23 cellular contexts compared by ENCODE assay signal in the genomic region with DNA sequence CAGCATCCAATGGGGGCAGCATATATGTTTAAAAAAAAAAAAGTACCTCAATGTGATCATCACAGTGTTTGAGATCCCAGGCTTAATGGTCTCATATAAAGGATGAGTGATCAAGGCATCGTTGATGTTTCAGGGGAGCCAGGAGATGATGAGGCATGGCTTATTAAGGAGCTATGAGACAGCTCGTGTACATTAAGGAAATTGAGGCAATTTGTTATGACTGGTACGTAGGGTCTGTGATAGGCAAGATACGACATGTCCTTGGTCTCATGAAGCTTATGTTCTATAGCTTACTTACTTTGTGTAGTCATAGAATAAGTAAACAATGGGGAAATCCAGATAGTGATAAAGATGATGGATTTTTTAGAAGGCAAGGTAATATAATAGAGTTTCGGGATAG. TPM values are rescaled to one million over a fixed set of nuclear protein-coding genes. Genes with fewer than 3 reads are reported as not detected.
DNase-seq lines count a peak whose midpoint lies in the region; ATAC-seq and TF ChIP-seq lines count a peak whose summit lies in the region.
"Had no signal": no experiment of that assay in that cellular context is flagged by ENCODE, and none has a peak within 500 bp of the region (broad histone marks: within the 10 kb centered on the region; RNA-seq: fewer than 3 reads in every experiment).

No MANE protein-coding gene starts in this region.

- no peak overlapping the region for H3K4me2 ChIP-seq in mammary epithelial cell (ENCODE audit: insufficient read depth, low read depth, low read length)
- H3K4me2 ChIP-seq: A549; BLaER1 treated with 17β-estradiol and CSF1 and Interleukin-3, amounts not matched to agents 10 nM and 100 nM; GM23338 had no signal

- no peaks in the 10 kb centered on the region for H3K4me1 ChIP-seq in mammary epithelial cell (ENCODE audit: insufficient read depth, low read length)
- H3K4me1 ChIP-seq: BE2C had no signal

- POLR2A ChIA-PET in MCF 10A (lab: Yijun Ruan, JAX), result interaction anchor here (0.5 to 1.8 kb wide), 2 partner anchors 55 to 620 kb away, joined by 3 to 5 read pairs; a partner anchor contains a TSS

- no peaks in the 10 kb centered on the region for H3K9me3 ChIP-seq in mammary epithelial cell (replicated peaks; ENCODE audit: insufficient read depth, low read length)
- H3K9me3 ChIP-seq: A549; BE2C; BLaER1 treated with 17β-estradiol and CSF1 and Interleukin-3, amounts not matched to agents 10 nM and 100 nM had no signal

- in situ Hi-C loops in mammary epithelial cell (cut with MboI; ENCODE audit: low sequenced_read_pairs in 2 of 2), result loop anchor here (5.0 to 10.0 kb wide), 2 partner anchors 140 to 142 kb away; no protein-coding TSS in a partner anchor

- dilution Hi-C loops in mammary epithelial cell (cut with HindIII; ENCODE audit: low sequenced_read_pairs), result loop anchor here (5.0 kb wide), 1 partner anchor 137 kb away; no protein-coding TSS in a partner anchor

- H3K36me3 ChIP-seq in mammary epithelial cell (ENCODE audit: insufficient read depth, low read length), result peaks cover 19% of the 10 kb centered on the region
- H3K36me3 ChIP-seq: BE2C had no signal

- ATAC-seq in esophagus mucosa (no peak), left lobe of liver (no peak)
- ATAC-seq: A549, GM23338, HCT116 had no signal

- WGBS in mammary epithelial cell (ENCODE audit: low coverage, missing lambda C conversion rate), result 60% methylated on average over 5 of the region's 5 CpGs

- H3K79me2 ChIP-seq in mammary epithelial cell (ENCODE audit: insufficient read depth, low read length), result no peaks in the 10 kb centered on the region

- H3K4me3 Mint-ChIP-seq in MCF 10A (ENCODE audit: unreplicated experiment), result no peak overlapping the region
- H3K4me3 Mint-ChIP-seq in chondrocyte (ENCODE audit: unreplicated experiment), result no peak overlapping the region
- H3K4me3 Mint-ChIP-seq in progenitor cell of endocrine pancreas (ENCODE audit: low read depth), result no peak overlapping the region
- H3K4me3 Mint-ChIP-seq: CD14-positive monocyte; CD4-positive, alpha-beta T cell; CD8-positive, alpha-beta memory T cell; GM23338; H9 had no signal

- H3K9me3 Mint-ChIP-seq in MCF 10A (ENCODE audit: unreplicated experiment) (no peaks in the 10 kb centered on the region), chondrocyte (ENCODE audit: low read depth) (no peaks in the 10 kb centered on the region), progenitor cell of endocrine pancreas (ENCODE audit: low read depth) (no peaks in the 10 kb centered on the region)
- H3K9me3 Mint-ChIP-seq: CD4-positive, alpha-beta T cell; CD8-positive, alpha-beta memory T cell; GM23338; H9 had no signal

- intact Hi-C loops in mammary epithelial cell (cut with micrococcal nuclease), result loop anchor here (5.0 kb wide), 1 partner anchor 902 kb away; no protein-coding TSS in a partner anchor
- intact Hi-C loops in MCF 10A (cut with micrococcal nuclease), result loop anchor here (5.0 kb wide), 1 partner anchor 1037 kb away; no protein-coding TSS in a partner anchor

- H3K27me3 Mint-ChIP-seq in MCF 10A (ENCODE audit: insufficient read depth, unreplicated experiment), result no peaks in the 10 kb centered on the region
- no peaks in the 10 kb centered on the region for H3K27me3 Mint-ChIP-seq in chondrocyte (ENCODE audit: low read depth)
- H3K27me3 Mint-ChIP-seq in progenitor cell of endocrine pancreas, result no peaks in the 10 kb centered on the region
- H3K27me3 Mint-ChIP-seq: CD4-positive, alpha-beta T cell; CD8-positive, alpha-beta memory T cell had no signal

- no peaks in the 10 kb centered on the region for H3K27me3 ChIP-seq in mammary epithelial cell (ENCODE audit: insufficient read depth, low read length)
- H3K27me3 ChIP-seq: BE2C; BLaER1 treated with 17β-estradiol and CSF1 and Interleukin-3, amounts not matched to agents 10 nM and 100 nM had no signal

- CTCF ChIA-PET in mammary epithelial cell (lab: Charles Lee; ENCODE audit: low non-redundant PET), result no interaction called here
- CTCF ChIA-PET in MCF 10A (lab: Yijun Ruan, JAX), result interaction anchor here (0.6 to 1.7 kb wide), 7 partner anchors 19 to 500 kb away, joined by 3 to 12 read pairs (median 4); no protein-coding TSS in a partner anchor

- no TSS peak for BruUV-seq in mammary epithelial cell (replicated peaks; lab: Mats Ljungman, UMichigan)
- BruUV-seq in MCF 10A (replicated peaks; lab: Mats Ljungman, UMichigan), result no TSS peak

- TF ChIP-seq CTCF in mammary epithelial cell (conservative IDR thresholded peaks at IDR 0.05 in 1 of 2, IDR thresholded peaks at IDR 0.05 in 1 of 2; ENCODE audit: extremely low read depth in 1 of 2, insufficient read depth in 1 of 2, low read depth in 1 of 2, low read length in 2 of 2), result no peak
- TF ChIP-seq CTCF in MCF 10A (IDR thresholded peaks at IDR 0.05; ENCODE audit: unreplicated experiment), result no peak
- TF ChIP-seq CTCF in chondrocyte (IDR thresholded peaks at IDR 0.05), result no peak
- no peak for TF ChIP-seq CTCF in progenitor cell of endocrine pancreas (IDR thresholded peaks at IDR 0.05; ENCODE audit: unreplicated experiment)

- H3K27ac ChIP-seq in mammary epithelial cell (ENCODE audit: insufficient read depth, low read depth, low read length), result no peak overlapping the region
- H3K27ac ChIP-seq in epithelial cell of prostate, result no peak overlapping the region
- H3K27ac ChIP-seq: 22Rv1; A549; BLaER1 treated with 17β-estradiol and CSF1 and Interleukin-3, amounts not matched to agents 10 nM and 100 nM had no signal

- H3K4me3 ChIP-seq in mammary epithelial cell (replicated peaks in 1 of 3; ENCODE audit: insufficient read depth in 1 of 3, low read depth in 2 of 3, low read length in 3 of 3), result no peak overlapping the region
- H3K4me3 ChIP-seq: A549; BLaER1 treated with 17β-estradiol and CSF1 and Interleukin-3, amounts not matched to agents 10 nM and 100 nM; GM23338 had no signal

- H3K9ac ChIP-seq in mammary epithelial cell (ENCODE audit: insufficient read depth, low read length), result no peak overlapping the region
- H3K9ac ChIP-seq: BLaER1 treated with 17β-estradiol and CSF1 and Interleukin-3, amounts not matched to agents 10 nM and 100 nM had no signal

- H4K20me1 ChIP-seq in mammary epithelial cell (ENCODE audit: insufficient read depth, low read length), result no peaks in the 10 kb centered on the region
- H4K20me1 ChIP-seq: BLaER1 treated with 17β-estradiol and CSF1 and Interleukin-3, amounts not matched to agents 10 nM and 100 nM had no signal

- no peak overlapping the region for H2AFZ ChIP-seq in mammary epithelial cell (ENCODE audit: low read depth, low read length)
- H2AFZ ChIP-seq: GM23338 had no signal

- H3K27ac Mint-ChIP-seq in MCF 10A (ENCODE audit: low read depth, unreplicated experiment), result no peak overlapping the region
- peak overlapping the region; percentile 85 for H3K27ac Mint-ChIP-seq in chondrocyte (ENCODE audit: unreplicated experiment)
- H3K27ac Mint-ChIP-seq in progenitor cell of endocrine pancreas, result peak overlapping the region; percentile 82
- H3K27ac Mint-ChIP-seq: CD4-positive, alpha-beta T cell; GM23338 had no signal

- DNase-seq in mammary epithelial cell (peak; percentile 1), MCF 10A (ENCODE audit: unreplicated experiment) (no peak), chondrocyte (ENCODE audit: low spot score) (no peak), epithelial cell of prostate (ENCODE audit: low read depth, low spot score) (peak; percentile 26), progenitor cell of endocrine pancreas (ENCODE audit: low spot score, unreplicated experiment) (no peak), left lobe of liver (ENCODE audit: low spot score) (no peak)
- no peak for DNase-seq in stimulated activated naive CD4-positive, alpha-beta T cell treated with Interleukin-2 at 50 U/mL for 16 hours (lab: John Stamatoyannopoulos, UW)
- DNase-seq: ACHN; AML-193; BE2C; CD4-positive, alpha-beta T cell; CD8-positive, alpha-beta memory T cell; COR-L47; DMS153; DND-41; H9 had no signal

- H3K36me3 Mint-ChIP-seq in MCF 10A (ENCODE audit: insufficient read depth, unreplicated experiment) (peaks cover 6% of the 10 kb centered on the region), chondrocyte (ENCODE audit: low read depth) (peaks cover 30% of the 10 kb centered on the region), progenitor cell of endocrine pancreas (ENCODE audit: insufficient read depth) (peaks cover 21% of the 10 kb centered on the region)

- H3K4me1 Mint-ChIP-seq in MCF 10A (ENCODE audit: insufficient read depth, unreplicated experiment) (no peaks in the 10 kb centered on the region), chondrocyte (ENCODE audit: low read depth) (peaks cover 41% of the 10 kb centered on the region), progenitor cell of endocrine pancreas (ENCODE audit: low read depth) (peaks cover 11% of the 10 kb centered on the region)
- H3K4me1 Mint-ChIP-seq: CD14-positive monocyte; CD8-positive, alpha-beta memory T cell had no signal

RNA-seq across cellular contexts. Expression of a gene that starts 49.1 kb away (rescaled TPM):
- total RNA-seq in mammary epithelial cell (10 to 100 TPM in 1 of 2 donors, 1 to 10 TPM in 1; 4.9 to 13.3 TPM), MCF 10A (2022) (4.9 and 5.9 TPM in 2 replicates), chondrocyte (20.2 to 27.4 TPM (median 20.5 TPM) in 3 replicates), progenitor cell of endocrine pancreas (5.1 and 7.9 TPM in 2 replicates), esophagus mucosa (1.2 TPM), left lobe of liver (0.20 TPM)
- polyA plus RNA-seq in mammary epithelial cell, result 1.2 TPM
- polyA minus RNA-seq in mammary epithelial cell, result 2.1 TPM

RNA-seq across cellular contexts. Expression of a gene that starts 54.9 kb away (rescaled TPM):
- 100 to 1,000 TPM; 103 to 257 TPM for total RNA-seq in mammary epithelial cell
- polyA plus RNA-seq in mammary epithelial cell, result 45.5 TPM
- polyA minus RNA-seq in mammary epithelial cell, result 123 TPM
- total RNA-seq in MCF 10A (2022), result 56.1 TPM in 2 replicates
- total RNA-seq in chondrocyte, result 289 to 452 TPM (median 442 TPM) in 3 replicates
- total RNA-seq in progenitor cell of endocrine pancreas, result 69.1 and 75.3 TPM in 2 replicates
- 28.1 TPM for total RNA-seq in esophagus mucosa
- 15.3 TPM for total RNA-seq in left lobe of liver

Comparison
In these comparisons a context has a peak if more than half of its experiments do, and no peak if none do; other contexts are left out.
1. DNase-seq: peak in mammary epithelial cell (single experiment) and epithelial cell of prostate (single experiment); none in MCF 10A (single experiment), chondrocyte (single experiment), progenitor cell of endocrine pancreas (single experiment), stimulated activated naive CD4-positive, alpha-beta T cell treated with Interleukin-2 at 50 U/mL for 16 hours (single experiment) and left lobe of liver (single experiment).